ENCODE assay signal across 20 cellular contexts in the genomic region with DNA sequence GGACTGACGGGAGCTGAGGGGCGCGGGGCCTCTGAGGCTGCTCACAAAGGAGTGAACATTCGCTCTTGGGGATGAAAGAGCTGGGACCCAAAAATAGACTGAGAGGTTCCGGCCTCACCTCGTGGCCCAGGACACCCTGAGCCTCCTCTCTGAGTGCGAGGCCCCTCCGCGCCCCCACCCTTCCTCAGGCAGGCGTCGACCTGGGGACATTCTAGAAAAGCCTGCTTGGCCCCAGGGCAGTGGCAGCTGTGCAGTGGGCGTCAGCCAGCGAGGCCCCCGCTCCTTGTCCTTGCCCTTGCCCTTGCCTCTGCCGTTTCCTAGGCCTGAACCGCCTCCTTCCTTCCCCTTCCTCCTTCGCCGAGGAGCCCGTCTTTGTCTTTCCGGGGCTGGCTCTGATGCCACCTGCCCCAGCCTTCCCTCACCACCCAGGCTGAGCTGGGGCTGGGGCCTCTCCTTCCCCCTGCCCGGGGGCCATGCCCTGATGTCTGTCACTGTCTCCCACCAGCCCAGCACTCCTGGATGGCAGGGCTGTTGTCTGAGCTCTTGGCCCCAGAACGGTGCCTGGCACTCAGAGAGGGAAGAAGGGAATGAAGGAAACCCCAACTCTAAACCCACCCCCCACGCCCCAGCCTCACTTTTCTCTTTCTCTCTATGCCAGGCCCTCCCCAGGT.
DNase-seq lines count a peak whose midpoint lies in the region; ATAC-seq and TF ChIP-seq lines count a peak whose summit lies in the region.
"Had no signal": no experiment of that assay in that cellular context is flagged by ENCODE, and none has a peak within 500 bp of the region (broad histone marks: within the 10 kb centered on the region; RNA-seq: fewer than 3 reads in every experiment).

No MANE protein-coding gene starts in this region.

- no peak overlapping the region for H4K91ac ChIP-seq in trophoblast cell (ENCODE audit: low read depth, low read length)

- H3K9me3 ChIP-seq in endodermal cell (ENCODE audit: control insufficient read depth, low read length): peaks cover 12% of the 10 kb centered on the region
- H3K9me3 ChIP-seq in trophoblast cell (ENCODE audit: insufficient read depth, low read depth, low read length): no peaks in the 10 kb centered on the region

- ATAC-seq in left ventricle myocardium superior (no peak), omental fat pad (ENCODE audit: low FRiP score) (no peak)
- ATAC-seq: activated CD4-positive, alpha-beta T cell treated with anti-CD3 and anti-CD28 coated beads for 36 hours; naive thymus-derived CD8-positive, alpha-beta T cell; T-cell had no signal

- no peak overlapping the region for H3K4me2 ChIP-seq in trophoblast cell (ENCODE audit: low read length)

- peak; percentile 56 for DNase-seq in cardiac septum (ENCODE audit: low spot score)
- no peak for DNase-seq in left ventricle myocardium superior
- peak; percentile 38 for DNase-seq in endodermal cell
- peak; percentile 3 for DNase-seq in omental fat pad (ENCODE audit: low spot score)
- peak; percentile 47 for DNase-seq in type B pancreatic cell (ENCODE audit: extremely low spot score, unreplicated experiment)
- DNase-seq in GM19240 (ENCODE audit: insufficient read length, low spot score): no peak
- DNase-seq in HK-2 (ENCODE audit: unreplicated experiment): no peak
- DNase-seq in trophoblast cell: no peak
- DNase-seq: activated CD4-positive, alpha-beta T cell treated with anti-CD3 and anti-CD28 coated beads for 36 hours; activated naive CD8-positive, alpha-beta T cell treated with anti-CD3 and anti-CD28 coated beads, Interleukin-2, amount 10 ng/mL, durations not matched to agents 7 days and 5 days; NCI-H524; NK-92 treated with Interleukin-12 subunit alpha and Interleukin-12 subunit beta, amount 100 ng/mL, for 24 hours; SIG-M5 had no signal

- H3K27ac Mint-ChIP-seq in endodermal cell (no peak overlapping the region), type B pancreatic cell (no peak overlapping the region)
- H3K27ac Mint-ChIP-seq: activated CD4-positive, alpha-beta T cell treated with anti-CD3 and anti-CD28 coated beads for 36 hours; activated naive CD8-positive, alpha-beta T cell treated with anti-CD3 and anti-CD28 coated beads, Interleukin-2, amount 10 ng/mL, durations not matched to agents 7 days and 5 days; naive thymus-derived CD8-positive, alpha-beta T cell; T-cell had no signal

- no peak overlapping the region for H2AFZ ChIP-seq in trophoblast cell (ENCODE audit: insufficient read depth, low read length, poor library complexity)
- H2AFZ ChIP-seq: parathyroid adenoma had no signal

- no peaks in the 10 kb centered on the region for H3K27me3 ChIP-seq in endodermal cell (ENCODE audit: control insufficient read depth, insufficient read depth, low read length, poor library complexity, severe bottlenecking)
- H3K27me3 ChIP-seq in trophoblast cell (ENCODE audit: insufficient read depth, low read length): no peaks in the 10 kb centered on the region
- H3K27me3 ChIP-seq: dorsolateral prefrontal cortex had no signal

- H3K4me1 Mint-ChIP-seq in endodermal cell (peaks cover 29% of the 10 kb centered on the region), type B pancreatic cell (ENCODE audit: unreplicated experiment) (peaks cover 10% of the 10 kb centered on the region)
- H3K4me1 Mint-ChIP-seq: activated CD4-positive, alpha-beta T cell treated with anti-CD3 and anti-CD28 coated beads for 36 hours; activated naive CD8-positive, alpha-beta T cell treated with anti-CD3 and anti-CD28 coated beads, Interleukin-2, amount 10 ng/mL, durations not matched to agents 7 days and 5 days; central memory CD8-positive, alpha-beta T cell; naive thymus-derived CD8-positive, alpha-beta T cell; T-cell had no signal

- H3K79me2 ChIP-seq in trophoblast cell (ENCODE audit: control insufficient read depth, insufficient read depth, low read length, poor library complexity): no peaks in the 10 kb centered on the region
- H3K79me2 ChIP-seq: parathyroid adenoma had no signal

- H3K9ac ChIP-seq in endodermal cell (ENCODE audit: extremely low read depth, low read length, poor library complexity, severe bottlenecking): no peak overlapping the region
- no peak overlapping the region for H3K9ac ChIP-seq in trophoblast cell (ENCODE audit: low read length)
- H3K9ac ChIP-seq: parathyroid adenoma had no signal

- H3K36me3 Mint-ChIP-seq in endodermal cell (ENCODE audit: low read depth) (no peaks in the 10 kb centered on the region), type B pancreatic cell (no peaks in the 10 kb centered on the region)
- H3K36me3 Mint-ChIP-seq: activated naive CD8-positive, alpha-beta T cell treated with anti-CD3 and anti-CD28 coated beads, Interleukin-2, amount 10 ng/mL, durations not matched to agents 7 days and 5 days; naive thymus-derived CD8-positive, alpha-beta T cell; T-cell had no signal

- intact Hi-C loops in cardiac septum (cut with DNase I) (no loop called here), left ventricle myocardium superior (cut with micrococcal nuclease) (no loop called here)

- H3K27ac ChIP-seq in endodermal cell (ENCODE audit: low read depth, low read length): no peak overlapping the region
- no peak overlapping the region for H3K27ac ChIP-seq in trophoblast cell (ENCODE audit: low read depth, low read length)
- H3K27ac ChIP-seq: C4-2B, dorsolateral prefrontal cortex, epithelial cell of prostate, parathyroid adenoma had no signal

- H4K8ac ChIP-seq in trophoblast cell (ENCODE audit: low read depth, low read length): no peak overlapping the region

- H2BK12ac ChIP-seq in trophoblast cell (ENCODE audit: low read length): no peak overlapping the region

- no peak overlapping the region for H4K12ac ChIP-seq in trophoblast cell (ENCODE audit: low read depth, low read length)

- peaks cover 10% of the 10 kb centered on the region for H3K4me1 ChIP-seq in endodermal cell (ENCODE audit: control insufficient read depth, insufficient read depth, low read length)
- no peaks in the 10 kb centered on the region for H3K4me1 ChIP-seq in trophoblast cell (ENCODE audit: control insufficient read depth in 1 of 2, insufficient read depth in 2 of 2, low read length in 2 of 2)
- H3K4me1 ChIP-seq: parathyroid adenoma had no signal

- TF ChIP-seq CTCF in endodermal cell (conservative IDR thresholded peaks at IDR 0.05) (no peak), omental fat pad (IDR thresholded peaks at IDR 0.05) (no peak), type B pancreatic cell (conservative IDR thresholded peaks at IDR 0.05) (no peak)

- no peak overlapping the region for H3K23ac ChIP-seq in trophoblast cell (ENCODE audit: low read length)

- H3K36me3 ChIP-seq in endodermal cell (ENCODE audit: control insufficient read depth, insufficient read depth, low read length): no peaks in the 10 kb centered on the region
- H3K36me3 ChIP-seq in trophoblast cell (ENCODE audit: control insufficient read depth in 1 of 2, insufficient read depth in 2 of 2, low read length in 2 of 2): no peaks in the 10 kb centered on the region

- no peak overlapping the region for H3K4me3 Mint-ChIP-seq in endodermal cell
- H3K4me3 Mint-ChIP-seq in type B pancreatic cell: no peak overlapping the region
- H3K4me3 Mint-ChIP-seq: activated CD4-positive, alpha-beta T cell treated with anti-CD3 and anti-CD28 coated beads for 36 hours; activated naive CD8-positive, alpha-beta T cell treated with anti-CD3 and anti-CD28 coated beads, Interleukin-2, amount 10 ng/mL, durations not matched to agents 7 days and 5 days; central memory CD8-positive, alpha-beta T cell; naive thymus-derived CD8-positive, alpha-beta T cell; T-cell had no signal

- no peaks in the 10 kb centered on the region for H3K27me3 Mint-ChIP-seq in endodermal cell (ENCODE audit: insufficient read depth)
- peaks cover under 1% of the 10 kb centered on the region for H3K27me3 Mint-ChIP-seq in type B pancreatic cell
- H3K27me3 Mint-ChIP-seq: activated CD4-positive, alpha-beta T cell treated with anti-CD3 and anti-CD28 coated beads for 36 hours had no signal

- H3K4ac ChIP-seq in trophoblast cell (ENCODE audit: low read depth, low read length): no peak overlapping the region

- 92 to 94% methylated on average over 7 to 22 of the region's 23 CpGs for WGBS in endodermal cell (ENCODE audit: insufficient coverage in 1 of 2, insufficient read length in 1 of 2), 2 experiments
- WGBS in trophoblast cell (ENCODE audit: extremely low coverage, insufficient coverage, insufficient read length): no CpG with 5 or more reads among the region's 23 CpGs

- H3K9me3 Mint-ChIP-seq in endodermal cell (peaks cover 8% of the 10 kb centered on the region), type B pancreatic cell (peaks cover 3% of the 10 kb centered on the region)
- H3K9me3 Mint-ChIP-seq: activated naive CD8-positive, alpha-beta T cell treated with anti-CD3 and anti-CD28 coated beads, Interleukin-2, amount 10 ng/mL, durations not matched to agents 7 days and 5 days; central memory CD8-positive, alpha-beta T cell had no signal

- H3K4me3 ChIP-seq in endodermal cell (ENCODE audit: low read length): no peak overlapping the region
- H3K4me3 ChIP-seq in trophoblast cell (ENCODE audit: low read depth, low read length): no peak overlapping the region
- H3K4me3 ChIP-seq: dorsolateral prefrontal cortex had no signal

- no peak overlapping the region for H2BK120ac ChIP-seq in trophoblast cell (ENCODE audit: insufficient read depth, low read length, poor library complexity)

- H2BK5ac ChIP-seq in trophoblast cell (ENCODE audit: low read depth, low read length, poor library complexity): no peak overlapping the region

- H2AK5ac ChIP-seq in trophoblast cell (ENCODE audit: low read length): no peak overlapping the region

- H3K18ac ChIP-seq in trophoblast cell (ENCODE audit: low read length): no peak overlapping the region

- H3K14ac ChIP-seq in trophoblast cell (ENCODE audit: low read length): no peak overlapping the region

- no peaks in the 10 kb centered on the region for H3K79me1 ChIP-seq in trophoblast cell (ENCODE audit: low read length)

Comparison
In these comparisons a context has a peak if more than half of its experiments do, and no peak if none do; other contexts are left out.
1. DNase-seq: peak in cardiac septum (single experiment), endodermal cell (single experiment), omental fat pad (single experiment) and type B pancreatic cell (single experiment); none in left ventricle myocardium superior (single experiment), GM19240 (single experiment), HK-2 (single experiment) and trophoblast cell (0 of 2).